ENCODE assay signal across 14 cellular contexts in the genomic region with DNA sequence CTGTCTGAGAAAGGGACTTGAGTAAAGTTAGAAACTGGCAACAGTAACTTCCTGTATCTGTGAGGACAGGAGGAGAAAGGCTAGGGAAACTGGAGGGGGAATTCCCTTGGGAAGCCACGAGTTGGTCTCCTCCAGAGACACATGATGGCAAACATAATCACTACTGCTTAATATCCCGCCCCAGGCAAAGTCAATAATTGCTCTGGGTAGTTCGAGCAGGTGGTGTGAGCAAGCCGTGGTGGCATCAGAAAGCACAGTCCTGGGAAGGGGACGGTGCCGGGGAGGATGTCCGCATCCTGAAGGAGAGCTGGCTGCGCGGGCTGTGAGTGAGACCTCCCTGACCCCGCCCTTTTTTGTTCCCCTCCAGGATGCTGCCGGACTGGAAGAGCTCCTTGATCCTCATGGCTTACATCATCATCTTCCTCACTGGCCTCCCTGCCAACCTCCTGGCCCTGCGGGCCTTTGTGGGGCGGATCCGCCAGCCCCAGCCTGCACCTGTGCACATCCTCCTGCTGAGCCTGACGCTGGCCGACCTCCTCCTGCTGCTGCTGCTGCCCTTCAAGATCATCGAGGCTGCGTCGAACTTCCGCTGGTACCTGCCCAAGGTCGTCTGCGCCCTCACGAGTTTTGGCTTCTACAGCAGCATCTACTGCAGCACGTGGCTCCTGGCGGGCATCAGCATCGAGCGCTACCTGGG. TPM values are rescaled to one million over a fixed set of nuclear protein-coding genes. Genes with fewer than 3 reads are reported as not detected.
DNase-seq lines count a peak whose midpoint lies in the region; ATAC-seq and TF ChIP-seq lines count a peak whose summit lies in the region.
"Had no signal": no experiment of that assay in that cellular context is flagged by ENCODE, and none has a peak within 500 bp of the region (broad histone marks: within the 10 kb centered on the region; RNA-seq: fewer than 3 reads in every experiment).

No MANE protein-coding gene starts in this region.

- no peak for ATAC-seq in HG03342 (IDR thresholded peaks at IDR 0.05; ENCODE audit: unreplicated experiment)

- CTCF ChIA-PET in MCF 10A (lab: Yijun Ruan, JAX) = interaction anchor here (0.8 to 1.4 kb wide), 2 partner anchors 19 to 46 kb away, joined by 3 read pairs; no protein-coding TSS in a partner anchor

- H3K4me3 ChIP-seq in skin epidermis = peak overlapping the region in 1 of 7 experiments; percentile 0

- no peak overlapping the region for H3K27ac Mint-ChIP-seq in MCF 10A (ENCODE audit: low read depth, unreplicated experiment)
- H3K27ac Mint-ChIP-seq: endodermal cell, memory B cell, progenitor cell of endocrine pancreas had no signal

- H3K4me1 Mint-ChIP-seq in MCF 10A (ENCODE audit: insufficient read depth, unreplicated experiment) = no peaks in the 10 kb centered on the region

- H3K4me3 Mint-ChIP-seq in MCF 10A (ENCODE audit: unreplicated experiment) = no peak overlapping the region
- H3K4me3 Mint-ChIP-seq: endodermal cell, memory B cell had no signal

- no peak for TF ChIP-seq CTCF in MCF 10A (IDR thresholded peaks at IDR 0.05; ENCODE audit: unreplicated experiment)

- no peaks in the 10 kb centered on the region for H3K9me3 Mint-ChIP-seq in MCF 10A (ENCODE audit: unreplicated experiment)
- H3K9me3 Mint-ChIP-seq: endodermal cell, memory B cell had no signal

- intact Hi-C loops in MCF 10A (cut with micrococcal nuclease) = no loop called here

- BruUV-seq in MCF 10A (replicated peaks; lab: Mats Ljungman, UMichigan) = no TSS peak

- H3K27ac ChIP-seq in skin epidermis = peak overlapping the region in 13 of 21 experiments; percentile 30 to 78 (median 54)

- POLR2A ChIA-PET in MCF 10A (lab: Yijun Ruan, JAX) = no interaction called here

- DNase-seq in NCI-H2029 (lab: John Stamatoyannopoulos, UW) (peak; percentile 46), NCI-H2029 treated with DMSO at 0.1 percent for 48 hours (lab: John Stamatoyannopoulos, UW) (no peak), NCI-H1105 treated with DMSO at 0.1 percent for 48 hours (lab: John Stamatoyannopoulos, UW) (peak; percentile 73), MCF 10A (ENCODE audit: unreplicated experiment) (peak; percentile 18), LoVo (ENCODE audit: low spot score) (no peak), NCI-H524 (lab: John Stamatoyannopoulos, UW) (no peak)
- DNase-seq: activated CD4-positive, CD25-positive, alpha-beta regulatory T cell; endodermal cell; NCI-H1694 treated with DMSO at 0.1 percent for 48 hours had no signal

- peaks cover 88% of the 10 kb centered on the region for H3K27me3 Mint-ChIP-seq in MCF 10A (ENCODE audit: insufficient read depth, unreplicated experiment)

- no peaks in the 10 kb centered on the region for H3K36me3 Mint-ChIP-seq in MCF 10A (ENCODE audit: insufficient read depth, unreplicated experiment)
- H3K36me3 Mint-ChIP-seq: memory B cell had no signal

RNA-seq across cellular contexts. Expression of a gene that starts 1.4 kb away (rescaled TPM):
- total RNA-seq in MCF 10A (2022) = not detected in 2 replicates
- total RNA-seq: endodermal cell had no signal

RNA-seq across cellular contexts. Expression of a gene that starts 40.8 kb away (rescaled TPM):
- not detected in 2 replicates for total RNA-seq in MCF 10A (2022)
- total RNA-seq: heart right ventricle had no signal

Comparison
In these comparisons a context has a peak if more than half of its experiments do, and no peak if none do; other contexts are left out.
1. DNase-seq: peak in NCI-H2029 (single experiment), NCI-H1105 treated with DMSO at 0.1 percent for 48 hours (single experiment) and MCF 10A (single experiment); none in NCI-H2029 treated with DMSO at 0.1 percent for 48 hours (single experiment), LoVo (single experiment) and NCI-H524 (0 of 2).